In the genomic region with DNA sequence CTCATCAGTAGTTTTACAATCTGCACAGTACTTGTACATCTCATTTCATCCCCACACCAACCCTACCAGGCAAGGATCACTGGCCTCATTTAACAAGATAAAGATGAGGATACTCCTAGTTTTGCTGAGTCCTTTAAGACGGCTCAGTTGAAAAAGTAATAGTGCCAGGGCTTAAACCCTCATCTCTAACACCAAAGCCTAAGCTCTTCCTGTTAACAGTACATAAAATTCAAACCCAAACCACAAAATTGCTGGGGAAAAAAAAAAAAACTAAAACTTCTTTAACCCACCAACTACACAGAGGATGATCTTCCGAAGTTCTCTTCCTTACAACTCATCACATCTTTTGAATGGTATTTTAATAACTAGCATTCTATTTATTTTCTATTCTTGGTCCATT, we compare ENCODE assay signal across 1 cellular context.
TF ChIP-seq lines count a peak whose summit lies in the region.

No MANE protein-coding gene starts in this region.

TF ChIP-seq in GM12878, 131 proteins besides CTCF, POLR2A, EP300 and RAD21:
- TF ChIP-seq FOXK2 (IDR thresholded peaks at IDR 0.05): no peak
- TF ChIP-seq RUNX3 (IDR thresholded peaks at IDR 0.05; ENCODE audit: low read length): peak; percentile 51
- TF ChIP-seq ZNF384 (IDR thresholded peaks at IDR 0.05; ENCODE audit: borderline replicate concordance, low read depth, low read length): peak; percentile 33; the same call in 1 of the 2 replicates
- TF ChIP-seq RCOR1 (conservative IDR thresholded peaks at IDR 0.05; ENCODE audit: low read depth, low read length): no peak
- TF ChIP-seq FOXM1 (IDR thresholded peaks at IDR 0.05; ENCODE audit: low read depth, low read length): no peak
TF ChIP-seq in GM12878: peak in this region for 2.
